In genomic region chr9:95875305-95876137, GRCh38 we compare ENCODE assay signal across 8 cellular contexts. TPM values are rescaled to one million over a fixed set of nuclear protein-coding genes. Genes with fewer than 3 reads are reported as not detected.
DNase-seq lines count a peak whose midpoint lies in the region; ATAC-seq and TF ChIP-seq lines count a peak whose summit lies in the region.

ERCC6L2 (plus strand) TSS chr9:95875691; CDS start chr9:95876039, 348 bp downstream.

- no peak for TF ChIP-seq CTCF in coronary artery (IDR thresholded peaks at IDR 0.05)

- DNase-seq in CD4-positive, CD25-positive, alpha-beta regulatory T cell, result peak; percentile 88 to 97 (median 90)
- DNase-seq in NCI-H748 (lab: John Stamatoyannopoulos, UW; ENCODE audit: unreplicated experiment) (peak; percentile 99), coronary artery (ENCODE audit: low spot score) (peak; percentile 97), left kidney (ENCODE audit: low read depth, low spot score) (peak; percentile 100)
- peak; percentile 94 for DNase-seq in activated CD4-positive, alpha-beta T cell treated with anti-CD3 and anti-CD28 coated beads, Interleukin-2, amount 10 ng/mL, durations not matched to agents 7 days and 5 days
- DNase-seq in stimulated activated CD4-positive, alpha-beta T cell treated with anti-CD3 and anti-CD28 coated beads, Interleukin-4, amount 100 ng/mL, for 24 hours, result peak; percentile 94

- ATAC-seq in CD4-positive, CD25-positive, alpha-beta regulatory T cell (ENCODE audit: low read depth in 2 of 2), result peak; percentile 92 to 93
- ATAC-seq in GM19452 (IDR thresholded peaks at IDR 0.05; ENCODE audit: unreplicated experiment) (peak; percentile 83), HG03558 (IDR thresholded peaks at IDR 0.05; ENCODE audit: extremely low read depth, unreplicated experiment) (peak; percentile 68)

- H3K27ac ChIP-seq in CD4-positive, CD25-positive, alpha-beta regulatory T cell (ENCODE audit: insufficient read depth, low read length, poor library complexity, severe bottlenecking), result no peak within 1 kb of the TSS
- peak within 1 kb of the TSS in 1 of 2 donors; percentile 99 for H3K27ac ChIP-seq in coronary artery

- no peaks in the 10 kb centered on the region for H3K27me3 Mint-ChIP-seq in CD4-positive, CD25-positive, alpha-beta regulatory T cell
- H3K27me3 Mint-ChIP-seq in activated CD4-positive, alpha-beta T cell treated with anti-CD3 and anti-CD28 coated beads, Interleukin-2, amount 10 ng/mL, durations not matched to agents 7 days and 5 days, result no peaks in the 10 kb centered on the region

- peaks cover 34% of the 10 kb centered on the region for H3K36me3 Mint-ChIP-seq in CD4-positive, CD25-positive, alpha-beta regulatory T cell
- peaks cover 58% of the 10 kb centered on the region for H3K36me3 Mint-ChIP-seq in activated CD4-positive, alpha-beta T cell treated with anti-CD3 and anti-CD28 coated beads, Interleukin-2, amount 10 ng/mL, durations not matched to agents 7 days and 5 days (ENCODE audit: low read depth)

- peaks cover 31 to 36% (median 32%) of the 10 kb centered on the region in 4 donors for H3K4me1 Mint-ChIP-seq in CD4-positive, CD25-positive, alpha-beta regulatory T cell
- H3K4me1 Mint-ChIP-seq in activated CD4-positive, alpha-beta T cell treated with anti-CD3 and anti-CD28 coated beads, Interleukin-2, amount 10 ng/mL, durations not matched to agents 7 days and 5 days, result peaks cover 27% of the 10 kb centered on the region

- no peaks in the 10 kb centered on the region for H3K27me3 ChIP-seq in CD4-positive, CD25-positive, alpha-beta regulatory T cell (ENCODE audit: control insufficient read depth, insufficient read depth, low read length)

- no peak within 1 kb of the TSS for H3K4me3 ChIP-seq in CD4-positive, CD25-positive, alpha-beta regulatory T cell (ENCODE audit: low read depth, low read length)
- no peak within 1 kb of the TSS for H3K4me3 ChIP-seq in coronary artery

- peaks cover 17% of the 10 kb centered on the region for H3K4me1 ChIP-seq in CD4-positive, CD25-positive, alpha-beta regulatory T cell (ENCODE audit: control insufficient read depth, insufficient read depth, low read length, poor library complexity, severe bottlenecking)

- POLR2A ChIA-PET in activated CD4-positive, alpha-beta T cell treated with anti-CD3 and anti-CD28 coated beads, Interleukin-2, amount 10 ng/mL, durations not matched to agents 7 days and 5 days (lab: Charles Lee), result interaction anchor here (0.5 to 1.0 kb wide), 2 partner anchors 131 to 134 kb away, joined by 3 to 4 read pairs; no protein-coding TSS in a partner anchor

- peaks cover 0 to 15% (median 7%) of the 10 kb centered on the region in 7 donors for H3K9me3 Mint-ChIP-seq in CD4-positive, CD25-positive, alpha-beta regulatory T cell
- H3K9me3 Mint-ChIP-seq in activated CD4-positive, alpha-beta T cell treated with anti-CD3 and anti-CD28 coated beads, Interleukin-2, amount 10 ng/mL, durations not matched to agents 7 days and 5 days, result peaks cover 5% of the 10 kb centered on the region

- CTCF ChIA-PET in activated CD4-positive, alpha-beta T cell treated with anti-CD3 and anti-CD28 coated beads, Interleukin-2, amount 10 ng/mL, durations not matched to agents 7 days and 5 days (lab: Charles Lee), result interaction anchor here (0.9 to 1.0 kb wide), 2 partner anchors 19 to 22 kb away, joined by 3 read pairs; no protein-coding TSS in a partner anchor

- H3K36me3 ChIP-seq in CD4-positive, CD25-positive, alpha-beta regulatory T cell (ENCODE audit: control insufficient read depth, insufficient read depth, low read length), result peaks cover 31% of the 10 kb centered on the region

- no peak within 1 kb of the TSS for H3K27ac Mint-ChIP-seq in CD4-positive, CD25-positive, alpha-beta regulatory T cell
- H3K27ac Mint-ChIP-seq in activated CD4-positive, alpha-beta T cell treated with anti-CD3 and anti-CD28 coated beads, Interleukin-2, amount 10 ng/mL, durations not matched to agents 7 days and 5 days, result no peak within 1 kb of the TSS

- H3K9me3 ChIP-seq in CD4-positive, CD25-positive, alpha-beta regulatory T cell (ENCODE audit: control insufficient read depth in 2 of 2, low read length in 2 of 2), result peaks cover 0 to 3% of the 10 kb centered on the region in 2 experiments

- no peak within 1 kb of the TSS for H3K4me3 Mint-ChIP-seq in CD4-positive, CD25-positive, alpha-beta regulatory T cell
- no peak within 1 kb of the TSS for H3K4me3 Mint-ChIP-seq in activated CD4-positive, alpha-beta T cell treated with anti-CD3 and anti-CD28 coated beads, Interleukin-2, amount 10 ng/mL, durations not matched to agents 7 days and 5 days

RNA-seq across cellular contexts. Expression of gene ERCC6L2, which starts in this region (rescaled TPM):
- 48.0 TPM for total RNA-seq in CD4-positive, CD25-positive, alpha-beta regulatory T cell
- 10 to 100 TPM; 22.2 to 39.3 (median 32.0) TPM for polyA plus RNA-seq in CD4-positive, CD25-positive, alpha-beta regulatory T cell
- total RNA-seq in activated CD4-positive, alpha-beta T cell treated with anti-CD3 and anti-CD28 coated beads, Interleukin-2, amount 10 ng/mL, durations not matched to agents 7 days and 5 days, result 10 to 100 TPM; 40.7 to 47.2 TPM
